Comparison of ENCODE assay signal across 13 cellular contexts in the genomic region with DNA sequence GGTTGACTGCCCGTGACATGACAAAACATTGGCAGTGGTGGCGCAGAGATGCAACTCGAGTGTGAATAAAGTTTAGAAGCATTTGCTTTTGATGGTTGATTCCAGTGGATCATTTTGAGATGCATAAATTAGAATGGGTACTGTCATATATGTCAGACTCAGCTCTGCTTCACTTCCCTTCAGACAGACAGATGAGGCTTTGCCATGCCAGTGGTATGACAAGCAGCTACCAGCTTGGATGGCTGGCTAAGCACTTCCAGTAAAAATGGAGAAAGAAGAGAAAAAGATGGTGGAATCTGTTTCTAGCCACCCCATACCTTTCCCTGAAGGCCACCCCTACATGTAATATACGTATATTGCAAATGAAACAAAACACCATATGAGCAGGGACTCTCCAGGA. TPM values are rescaled to one million over a fixed set of nuclear protein-coding genes. Genes with fewer than 3 reads are reported as not detected.
DNase-seq lines count a peak whose midpoint lies in the region; ATAC-seq and TF ChIP-seq lines count a peak whose summit lies in the region.
"Had no signal": no experiment of that assay in that cellular context is flagged by ENCODE, and none has a peak within 500 bp of the region (broad histone marks: within the 10 kb centered on the region; RNA-seq: fewer than 3 reads in every experiment).

No MANE protein-coding gene starts in this region.

- H4K91ac ChIP-seq in trophoblast cell (ENCODE audit: low read depth, low read length), result peak overlapping the region; percentile 12

- H3K14ac ChIP-seq in trophoblast cell (ENCODE audit: low read length), result no peak overlapping the region

- H3K23ac ChIP-seq in trophoblast cell (ENCODE audit: low read length), result no peak overlapping the region

- H2BK12ac ChIP-seq in trophoblast cell (ENCODE audit: low read length), result peak overlapping the region; percentile 18

- H3K9ac ChIP-seq in fibroblast of lung (ENCODE audit: insufficient read depth, low read length) (no peak overlapping the region), trophoblast cell (ENCODE audit: low read length) (no peak overlapping the region)

- H3K4me2 ChIP-seq in fibroblast of lung (ENCODE audit: extremely low read depth, insufficient read depth, low read length) (peak overlapping the region; percentile 79), trophoblast cell (ENCODE audit: low read length) (no peak overlapping the region)

- H3K4me1 ChIP-seq in heart right ventricle (peaks cover 11 to 63% (median 36%) of the 10 kb centered on the region in 9 donors), fibroblast of lung (ENCODE audit: control insufficient read depth, extremely low read depth, insufficient read depth, low read length) (peaks cover 37% of the 10 kb centered on the region), trophoblast cell (ENCODE audit: control insufficient read depth in 1 of 2, insufficient read depth in 2 of 2, low read length in 2 of 2) (peaks cover 19 to 25% of the 10 kb centered on the region in 2 experiments), upper lobe of right lung (peaks cover 42% of the 10 kb centered on the region)

- H3K9me3 ChIP-seq in heart right ventricle (no peaks in the 10 kb centered on the region), fibroblast of lung (ENCODE audit: control insufficient read depth, insufficient read depth, low read depth, low read length) (no peaks in the 10 kb centered on the region), trophoblast cell (ENCODE audit: insufficient read depth, low read depth, low read length) (no peaks in the 10 kb centered on the region), upper lobe of right lung (no peaks in the 10 kb centered on the region)

- H3K79me2 ChIP-seq in fibroblast of lung (ENCODE audit: control insufficient read depth, insufficient read depth, low read length) (no peaks in the 10 kb centered on the region), trophoblast cell (ENCODE audit: control insufficient read depth, insufficient read depth, low read length, poor library complexity) (peaks cover 1% of the 10 kb centered on the region)

- DNase-seq in heart right ventricle, result no peak
- DNase-seq in Right ventricle myocardium inferior (ENCODE audit: missing footprints), result no peak
- DNase-seq in fibroblast of lung (ENCODE audit: low read depth in 2 of 2), result no peak
- DNase-seq in trophoblast cell, result no peak
- DNase-seq in upper lobe of right lung, result no peak
- DNase-seq in NCI-H128 (lab: John Stamatoyannopoulos, UW; ENCODE audit: unreplicated experiment), result no peak
- DNase-seq in superior temporal gyrus (ENCODE audit: extremely low spot score), result no peak
- DNase-seq: activated CD4-positive, CD25-positive, alpha-beta regulatory T cell; Calu3; endodermal cell; NCI-H146; NCI-H526 treated with DMSO at 0.1 percent for 48 hours had no signal

- H2AK5ac ChIP-seq in trophoblast cell (ENCODE audit: low read length), result no peak overlapping the region

- no peaks in the 10 kb centered on the region for H4K20me1 ChIP-seq in fibroblast of lung (ENCODE audit: control insufficient read depth, extremely low read depth, insufficient read depth, low read length)

- H4K12ac ChIP-seq in trophoblast cell (ENCODE audit: low read depth, low read length), result no peak overlapping the region

- TF ChIP-seq CTCF in heart right ventricle (IDR thresholded peaks at IDR 0.05) (no peak), fibroblast of lung (conservative IDR thresholded peaks at IDR 0.05 in 1 of 2, IDR thresholded peaks at IDR 0.05 in 1 of 2; ENCODE audit: low read depth in 1 of 2, low read length in 2 of 2) (no peak), upper lobe of right lung (IDR thresholded peaks at IDR 0.05) (no peak)

- ATAC-seq in heart right ventricle (peak in 1 of 8 donors; percentile 1), Right ventricle myocardium inferior (no peak), upper lobe of right lung (no peak), HG02798 (IDR thresholded peaks at IDR 0.05; ENCODE audit: poor library complexity, unreplicated experiment) (no peak)

- no peaks in the 10 kb centered on the region for H3K27me3 ChIP-seq in heart right ventricle
- no peaks in the 10 kb centered on the region for H3K27me3 ChIP-seq in fibroblast of lung (ENCODE audit: control insufficient read depth, insufficient read depth, low read length)
- H3K27me3 ChIP-seq in trophoblast cell (ENCODE audit: insufficient read depth, low read length), result no peaks in the 10 kb centered on the region
- no peaks in the 10 kb centered on the region for H3K27me3 ChIP-seq in upper lobe of right lung

- H3K18ac ChIP-seq in trophoblast cell (ENCODE audit: low read length), result no peak overlapping the region

- peak overlapping the region in 1 of 10 donors; percentile 17 for H3K4me3 ChIP-seq in heart right ventricle
- H3K4me3 ChIP-seq in fibroblast of lung (replicated peaks in 1 of 4; ENCODE audit: control extremely low read depth in 1 of 4, insufficient read depth in 1 of 4, low read depth in 3 of 4, low read length in 4 of 4), result no peak overlapping the region
- no peak overlapping the region for H3K4me3 ChIP-seq in trophoblast cell (ENCODE audit: low read depth, low read length)
- H3K4me3 ChIP-seq in upper lobe of right lung, result no peak overlapping the region

- H3K79me1 ChIP-seq in trophoblast cell (ENCODE audit: low read length), result no peaks in the 10 kb centered on the region

- peak overlapping the region; percentile 67 to 91 (median 84) for H3K27ac ChIP-seq in heart right ventricle
- H3K27ac ChIP-seq in fibroblast of lung (ENCODE audit: insufficient read depth, low read length), result peak overlapping the region; percentile 97
- H3K27ac ChIP-seq in trophoblast cell (ENCODE audit: low read depth, low read length), result peak overlapping the region; percentile 15
- H3K27ac ChIP-seq in upper lobe of right lung, result peak overlapping the region; percentile 81

- no peak overlapping the region for H2AFZ ChIP-seq in fibroblast of lung (ENCODE audit: low read length)
- no peak overlapping the region for H2AFZ ChIP-seq in trophoblast cell (ENCODE audit: insufficient read depth, low read length, poor library complexity)

- 80 to 88% methylated on average over 4 of the region's 4 CpGs for WGBS in heart right ventricle, 2 donors
- WGBS in trophoblast cell (ENCODE audit: extremely low coverage, insufficient coverage, insufficient read length), result no CpG with 5 or more reads among the region's 4 CpGs

- no peak overlapping the region for H2BK120ac ChIP-seq in trophoblast cell (ENCODE audit: insufficient read depth, low read length, poor library complexity)

- H3K36me3 ChIP-seq in heart right ventricle (peaks cover 0 to 38% (median 0%) of the 10 kb centered on the region in 9 donors), fibroblast of lung (ENCODE audit: control insufficient read depth, insufficient read depth, low read length) (peaks cover 2% of the 10 kb centered on the region), trophoblast cell (ENCODE audit: control insufficient read depth in 1 of 2, insufficient read depth in 2 of 2, low read length in 2 of 2) (peaks cover 4 to 15% of the 10 kb centered on the region in 2 experiments), upper lobe of right lung (peaks cover 16% of the 10 kb centered on the region)

- no peak overlapping the region for H3K4ac ChIP-seq in trophoblast cell (ENCODE audit: low read depth, low read length)

- no peak overlapping the region for H4K8ac ChIP-seq in trophoblast cell (ENCODE audit: low read depth, low read length)

- intact Hi-C loops in heart right ventricle (cut with DNase I), result loop anchor here in 2 of 10 donors (1.0 to 5.0 kb wide), 2 partner anchors 14 to 35 kb away; a partner anchor contains a TSS
- intact Hi-C loops in Right ventricle myocardium inferior (cut with DNase I), result loop anchor here (1.0 to 5.0 kb wide), 2 partner anchors 25 to 35 kb away; a partner anchor contains a TSS
- intact Hi-C loops in upper lobe of right lung (cut with DNase I), result no loop called here

- H2BK5ac ChIP-seq in trophoblast cell (ENCODE audit: low read depth, low read length, poor library complexity), result peak overlapping the region; percentile 53

RNA-seq across cellular contexts. Expression of a gene that starts 13.5 kb away (rescaled TPM):
- total RNA-seq in heart right ventricle, result 10 to 100 TPM; 34.8 to 72.9 (median 54.3) TPM
- polyA plus RNA-seq in heart right ventricle, result 100 to 1,000 TPM; 179 to 355 TPM
- 70.8 TPM for total RNA-seq in Right ventricle myocardium inferior
- total RNA-seq in fibroblast of lung, result 20.0 and 56.3 TPM in 2 replicates
- 49.2 and 87.2 TPM in 2 replicates for polyA plus RNA-seq in fibroblast of lung
- polyA plus RNA-seq in fibroblast of lung (2012), result 93.0 and 161 TPM in 2 replicates
- polyA minus RNA-seq in fibroblast of lung (ENCODE audit: low replicate concordance), result 15.2 and 32.2 TPM in 2 replicates
- polyA plus RNA-seq in trophoblast cell (2013), result 0.14 and 0.29 TPM in 2 replicates
- 265 TPM for total RNA-seq in upper lobe of right lung
- total RNA-seq: Calu3, endodermal cell had no signal

RNA-seq across cellular contexts. Expression of a gene that starts 36.5 kb away (rescaled TPM):
- total RNA-seq in heart right ventricle (10 to 100 TPM; 24.2 to 35.4 (median 31.5) TPM), Right ventricle myocardium inferior (23.1 TPM), fibroblast of lung (36.7 and 58.8 TPM in 2 replicates), upper lobe of right lung (36.2 TPM)
- polyA plus RNA-seq in heart right ventricle (10 to 100 TPM; 32.8 to 39.9 TPM), fibroblast of lung (72.1 and 72.5 TPM in 2 replicates)
- 58.8 and 65.4 TPM in 2 replicates for polyA plus RNA-seq in fibroblast of lung (2012)
- polyA minus RNA-seq in fibroblast of lung (ENCODE audit: low replicate concordance), result 9.8 and 57.0 TPM in 2 replicates
- polyA plus RNA-seq in trophoblast cell (2013), result 25.4 and 26.2 TPM in 2 replicates

RNA-seq across cellular contexts. Expression of a gene that starts 36.6 kb away (rescaled TPM):
- total RNA-seq in heart right ventricle (10 to 100 TPM; 35.0 to 52.2 (median 43.1) TPM), Right ventricle myocardium inferior (35.8 TPM), fibroblast of lung (37.8 and 53.2 TPM in 2 replicates), upper lobe of right lung (125 TPM)
- polyA plus RNA-seq in heart right ventricle (10 to 100 TPM; 19.0 to 30.7 TPM), fibroblast of lung (126 and 155 TPM in 2 replicates)
- polyA plus RNA-seq in fibroblast of lung (2012), result 67.6 and 74.7 TPM in 2 replicates
- polyA minus RNA-seq in fibroblast of lung (ENCODE audit: low replicate concordance), result 352 and 406 TPM in 2 replicates
- polyA plus RNA-seq in trophoblast cell (2013), result 50.9 and 51.5 TPM in 2 replicates

Comparison
In these comparisons a context has a peak if more than half of its experiments do, and no peak if none do; other contexts are left out.
1. H3K27ac ChIP-seq: peak in every context shown above with its lines; median percentile 97 in fibroblast of lung; 84 in heart right ventricle; 81 in upper lobe of right lung; 15 in trophoblast cell.